Comparison of ENCODE assay signal across 14 cellular contexts in genomic region chr6:81865712-81866111, GRCh38.
DNase-seq lines count a peak whose midpoint lies in the region; ATAC-seq and TF ChIP-seq lines count a peak whose summit lies in the region.
"Had no signal": no experiment of that assay in that cellular context is flagged by ENCODE, and none has a peak within 500 bp of the region (broad histone marks: within the 10 kb centered on the region; RNA-seq: fewer than 3 reads in every experiment).

No MANE protein-coding gene starts in this region.

- DNase-seq in GM23248 (peak; percentile 63), SHP77 (lab: John Stamatoyannopoulos, UW) (peak; percentile 54 to 62), fibroblast of pulmonary artery (ENCODE audit: low read depth) (peak; percentile 40), renal cortical epithelial cell (ENCODE audit: low read depth) (peak; percentile 80), nucleus accumbens (lab: John Stamatoyannopoulos, UW) (no peak), erythroblast (lab: John Stamatoyannopoulos, UW) (no peak), SIG-M5 (lab: John Stamatoyannopoulos, UW) (no peak)
- no peak for DNase-seq in CD8-positive, alpha-beta T cell
- DNase-seq: activated CD4-positive, alpha-beta memory T cell treated with anti-CD3 and anti-CD28 coated beads, Interleukin-2, amount 10 ng/mL, durations not matched to agents 7 days and 5 days; amygdala; GDM1; head of caudate nucleus; stimulated activated CD4-positive, alpha-beta T cell treated with anti-CD3 and anti-CD28 coated beads, Interleukin-2, amount 100 ng/mL, for 48 hours; substantia nigra had no signal

- H3K27ac Mint-ChIP-seq in CD8-positive, alpha-beta T cell: no peak overlapping the region
- H3K27ac Mint-ChIP-seq: activated CD4-positive, alpha-beta memory T cell treated with anti-CD3 and anti-CD28 coated beads, Interleukin-2, amount 10 ng/mL, durations not matched to agents 7 days and 5 days had no signal

- H3K36me3 ChIP-seq in GM23248 (ENCODE audit: low read depth): no peaks in the 10 kb centered on the region
- no peaks in the 10 kb centered on the region for H3K36me3 ChIP-seq in CD8-positive, alpha-beta T cell (ENCODE audit: insufficient read depth, low read length)

- H3K4me1 ChIP-seq in GM23248 (ENCODE audit: insufficient read depth): peaks cover 12% of the 10 kb centered on the region
- no peaks in the 10 kb centered on the region for H3K4me1 ChIP-seq in CD8-positive, alpha-beta T cell (ENCODE audit: insufficient read depth, low read length)

- H3K4me2 ChIP-seq in GM23248 (ENCODE audit: unreplicated experiment): peak overlapping the region; percentile 56

- no peak for TF ChIP-seq CTCF in fibroblast of pulmonary artery (IDR thresholded peaks at IDR 0.05; ENCODE audit: low read length, missing control alignments)
- no peak for TF ChIP-seq CTCF in CD8-positive, alpha-beta T cell (IDR thresholded peaks at IDR 0.05)

- no peak overlapping the region for H3K4me3 Mint-ChIP-seq in CD8-positive, alpha-beta T cell
- H3K4me3 Mint-ChIP-seq: activated CD4-positive, alpha-beta memory T cell treated with anti-CD3 and anti-CD28 coated beads, Interleukin-2, amount 10 ng/mL, durations not matched to agents 7 days and 5 days had no signal

- TF ChIP-seq POLR2A in erythroblast (IDR thresholded peaks at IDR 0.05; ENCODE audit: low read length): no peak

- no peak for ATAC-seq in CD8-positive, alpha-beta T cell

- H3K36me3 Mint-ChIP-seq in CD8-positive, alpha-beta T cell: no peaks in the 10 kb centered on the region

- no peaks in the 10 kb centered on the region for H3K4me1 Mint-ChIP-seq in CD8-positive, alpha-beta T cell (ENCODE audit: low read depth)
- H3K4me1 Mint-ChIP-seq: activated CD4-positive, alpha-beta memory T cell treated with anti-CD3 and anti-CD28 coated beads, Interleukin-2, amount 10 ng/mL, durations not matched to agents 7 days and 5 days had no signal

- peak overlapping the region; percentile 24 for H3K27ac ChIP-seq in GM23248
- H3K27ac ChIP-seq in CD8-positive, alpha-beta T cell (ENCODE audit: low read depth, low read length): no peak overlapping the region

- H3K9me2 ChIP-seq in GM23248 (ENCODE audit: insufficient read depth): no peaks in the 10 kb centered on the region

- H3K79me2 ChIP-seq in GM23248 (ENCODE audit: insufficient read depth): no peaks in the 10 kb centered on the region

- H4K20me1 ChIP-seq in GM23248 (ENCODE audit: insufficient read depth): no peaks in the 10 kb centered on the region

- H3K9me3 Mint-ChIP-seq in CD8-positive, alpha-beta T cell: peaks cover 3% of the 10 kb centered on the region

- no peaks in the 10 kb centered on the region for H3K9me3 ChIP-seq in GM23248 (ENCODE audit: low read depth)
- H3K9me3 ChIP-seq in CD8-positive, alpha-beta T cell (ENCODE audit: low read length): no peaks in the 10 kb centered on the region

- no peaks in the 10 kb centered on the region for H3K27me3 ChIP-seq in GM23248 (replicated peaks; ENCODE audit: insufficient read depth)
- H3K27me3 ChIP-seq in CD8-positive, alpha-beta T cell (ENCODE audit: insufficient read depth, low read length): no peaks in the 10 kb centered on the region

- POLR2A ChIA-PET in CD8-positive, alpha-beta T cell (lab: Charles Lee): no interaction called here

- peaks cover 2% of the 10 kb centered on the region for H3K27me3 Mint-ChIP-seq in CD8-positive, alpha-beta T cell (ENCODE audit: low read depth)
- H3K27me3 Mint-ChIP-seq: activated CD4-positive, alpha-beta memory T cell treated with anti-CD3 and anti-CD28 coated beads, Interleukin-2, amount 10 ng/mL, durations not matched to agents 7 days and 5 days had no signal

- intact Hi-C loops in CD8-positive, alpha-beta T cell (cut with DNase I, micrococcal nuclease): no loop called here

- peaks cover 11% of the 10 kb centered on the region; the same call in 1 of the 2 replicates for H3F3A ChIP-seq in GM23248 (ENCODE audit: insufficient read depth)

- 14 to 24% methylated on average over 3 of the region's 3 CpGs for WGBS in GM23248 (ENCODE audit: low coverage in 1 of 2, low lambda C conversion rate in 2 of 2, missing lambda C conversion rate in 2 of 2), 2 experiments

- H3K9ac ChIP-seq in GM23248: peak overlapping the region; percentile 6; the same call in 1 of the 2 replicates

- H3K4me3 ChIP-seq in GM23248 (no peak overlapping the region), fibroblast of pulmonary artery (replicated peaks; ENCODE audit: low read depth, low read length) (no peak overlapping the region)
- H3K4me3 ChIP-seq in CD8-positive, alpha-beta T cell (ENCODE audit: low read depth, low read length): no peak overlapping the region

- CTCF ChIA-PET in CD8-positive, alpha-beta T cell (lab: Charles Lee): no interaction called here

- peak overlapping the region; percentile 52 for H2AFZ ChIP-seq in GM23248

- in situ Hi-C loops in GM23248 (cut with MboI): no loop called here

Comparison
In these comparisons a context has a peak if more than half of its experiments do, and no peak if none do; other contexts are left out.
1. DNase-seq: peak in GM23248 (single experiment), SHP77 (2 of 2), fibroblast of pulmonary artery (single experiment) and renal cortical epithelial cell (single experiment); none in nucleus accumbens (0 of 56), erythroblast (0 of 2), SIG-M5 (single experiment) and CD8-positive, alpha-beta T cell (0 of 7).